8 cellular contexts compared by ENCODE assay signal in genomic region chr3:113441051-113441770, GRCh38. TPM values are rescaled to one million over a fixed set of nuclear protein-coding genes. Genes with fewer than 3 reads are reported as not detected.
DNase-seq lines count a peak whose midpoint lies in the region; ATAC-seq and TF ChIP-seq lines count a peak whose summit lies in the region.

A gene with protein sequence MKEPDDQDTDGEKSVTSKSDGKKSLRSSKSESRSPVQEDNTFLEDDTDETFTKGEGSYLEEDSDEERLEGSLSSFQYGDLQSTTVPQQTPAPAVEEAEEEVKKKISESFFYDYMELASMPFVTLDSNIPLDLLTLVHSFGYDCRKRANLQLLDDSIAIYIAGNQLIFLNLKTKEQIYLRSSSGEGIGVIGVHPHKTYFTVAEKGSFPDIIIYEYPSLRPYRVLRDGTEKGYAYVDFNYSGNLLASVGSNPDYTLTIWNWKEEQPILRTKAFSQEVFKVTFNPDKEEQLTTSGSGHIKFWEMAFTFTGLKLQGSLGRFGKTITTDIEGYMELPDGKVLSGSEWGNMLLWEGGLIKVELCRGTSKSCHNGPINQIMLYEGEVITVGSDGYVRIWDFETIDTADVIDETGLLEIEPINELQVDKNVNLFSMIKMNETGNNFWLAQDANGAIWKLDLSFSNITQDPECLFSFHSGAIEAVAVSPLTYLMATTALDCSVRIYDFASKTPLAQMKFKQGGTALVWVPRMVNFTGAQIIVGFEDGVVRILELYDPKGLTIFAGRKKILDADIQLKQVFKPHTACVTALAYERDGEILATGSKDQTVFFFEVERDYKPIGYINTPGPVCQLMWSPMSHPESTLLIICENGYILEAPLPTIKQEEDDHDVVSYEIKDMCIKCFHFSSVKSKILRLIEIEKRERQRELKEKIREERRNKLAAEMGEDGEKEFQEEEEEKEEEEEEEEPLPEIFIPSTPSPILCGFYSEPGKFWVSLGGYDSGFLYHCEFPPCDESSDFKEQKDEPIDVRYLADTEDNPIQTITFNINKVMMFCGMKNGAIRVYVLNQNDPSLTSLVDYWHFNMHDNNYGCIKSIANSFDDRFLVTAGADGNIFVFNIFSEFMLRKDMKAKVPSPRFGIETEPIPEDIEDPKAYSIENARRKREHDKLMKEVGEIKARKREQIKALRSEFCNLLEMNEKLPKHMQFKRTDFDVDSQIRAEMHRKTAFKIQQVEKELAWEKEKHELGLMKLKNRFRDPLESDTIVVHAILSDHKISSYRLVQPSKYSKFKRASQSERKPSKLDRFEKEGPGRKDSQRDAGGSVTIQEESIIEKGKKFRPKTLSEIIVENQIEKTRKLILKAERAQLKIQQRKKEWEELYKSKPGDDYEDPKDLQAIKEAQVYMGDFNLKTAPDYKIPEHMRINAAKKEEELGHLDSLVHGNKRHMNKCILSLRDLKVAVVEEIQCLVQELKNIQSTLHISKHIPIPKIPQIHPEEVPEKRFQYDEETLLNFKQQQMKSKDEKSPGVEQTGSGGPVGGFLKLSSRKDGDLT (N-terminal part only) (minus strand): TSS chr3:113441493. CDS start chr3:113433664, 7,829 bp downstream.

- DNase-seq in HFF-Myc (ENCODE audit: extremely low read depth, low read depth) = peak; percentile 22
- peak; percentile 43 for DNase-seq in activated T-cell treated with anti-CD3 and anti-CD28 coated beads for 48 hours (ENCODE audit: low read depth)
- peak; percentile 27 for DNase-seq in middle frontal gyrus (ENCODE audit: extremely low spot score, low spot score)
- DNase-seq in stimulated activated CD8-positive, alpha-beta memory T cell treated with anti-CD3 and anti-CD28 coated beads, Interleukin-15, amount 100 ng/mL, for 24 hours (ENCODE audit: low read depth) = peak; percentile 15
- DNase-seq in HT-29 (ENCODE audit: low spot score) = no peak
- no peak for DNase-seq in NCI-H1417 treated with DMSO at 0.1 percent for 48 hours (lab: John Stamatoyannopoulos, UW)

- ATAC-seq in esophagus mucosa (peak; percentile 32), GM21367 (IDR thresholded peaks at IDR 0.05; ENCODE audit: unreplicated experiment) (no peak)

- no peak for TF ChIP-seq CTCF in HFF-Myc (IDR thresholded peaks at IDR 0.05; ENCODE audit: low read depth, low read length, missing control alignments)

- H3K4me3 ChIP-seq in HFF-Myc (replicated peaks; ENCODE audit: low read depth, low read length) = peak within 1 kb of the TSS; percentile 30

RNA-seq across cellular contexts. Expression of the gene that starts here (rescaled TPM):
- total RNA-seq in esophagus mucosa = 2.9 TPM
- total RNA-seq in HT-29 (2014; rRNA removed; shearing (Covaris generic)) = 4.7 and 8.9 TPM in 2 replicates

Comparison
In these comparisons a context has a peak if more than half of its experiments do, and no peak if none do; other contexts are left out.
1. DNase-seq: peak in HFF-Myc (single experiment), activated T-cell treated with anti-CD3 and anti-CD28 coated beads for 48 hours (single experiment), middle frontal gyrus (single experiment) and stimulated activated CD8-positive, alpha-beta memory T cell treated with anti-CD3 and anti-CD28 coated beads, Interleukin-15, amount 100 ng/mL, for 24 hours (single experiment); none in HT-29 (single experiment) and NCI-H1417 treated with DMSO at 0.1 percent for 48 hours (single experiment).